In the genomic region with DNA sequence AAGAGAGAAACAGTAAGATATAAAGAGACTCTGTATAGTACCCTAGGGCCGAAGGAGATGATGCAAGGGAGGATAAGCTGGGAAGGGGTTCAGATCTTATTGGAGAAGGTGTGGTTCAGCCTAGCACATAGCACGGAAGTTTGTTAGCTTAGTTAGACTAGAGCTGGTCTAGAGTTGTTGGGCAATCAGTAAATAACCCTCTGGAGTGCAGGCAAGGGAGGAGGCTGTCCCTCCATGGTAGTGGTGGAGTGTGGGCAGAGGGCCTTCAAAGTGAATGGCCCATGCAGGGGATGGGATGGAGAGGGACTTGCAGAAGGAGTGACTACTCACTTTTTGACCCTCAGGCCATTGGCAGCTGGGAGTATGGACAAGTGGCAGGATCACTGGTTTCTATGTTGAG, we compare ENCODE assay signal across 1 cellular context.
A peak's percentile ranks its signal among the peaks of the same experiment; 100 is the strongest.
TF ChIP-seq lines count a peak whose summit lies in the region.

No MANE protein-coding gene starts in this region.

TF ChIP-seq in HepG2, 621 proteins besides CTCF, POLR2A, EP300 and RAD21 (continued from another document and continues in another):
- TF ChIP-seq, protein P1, sequence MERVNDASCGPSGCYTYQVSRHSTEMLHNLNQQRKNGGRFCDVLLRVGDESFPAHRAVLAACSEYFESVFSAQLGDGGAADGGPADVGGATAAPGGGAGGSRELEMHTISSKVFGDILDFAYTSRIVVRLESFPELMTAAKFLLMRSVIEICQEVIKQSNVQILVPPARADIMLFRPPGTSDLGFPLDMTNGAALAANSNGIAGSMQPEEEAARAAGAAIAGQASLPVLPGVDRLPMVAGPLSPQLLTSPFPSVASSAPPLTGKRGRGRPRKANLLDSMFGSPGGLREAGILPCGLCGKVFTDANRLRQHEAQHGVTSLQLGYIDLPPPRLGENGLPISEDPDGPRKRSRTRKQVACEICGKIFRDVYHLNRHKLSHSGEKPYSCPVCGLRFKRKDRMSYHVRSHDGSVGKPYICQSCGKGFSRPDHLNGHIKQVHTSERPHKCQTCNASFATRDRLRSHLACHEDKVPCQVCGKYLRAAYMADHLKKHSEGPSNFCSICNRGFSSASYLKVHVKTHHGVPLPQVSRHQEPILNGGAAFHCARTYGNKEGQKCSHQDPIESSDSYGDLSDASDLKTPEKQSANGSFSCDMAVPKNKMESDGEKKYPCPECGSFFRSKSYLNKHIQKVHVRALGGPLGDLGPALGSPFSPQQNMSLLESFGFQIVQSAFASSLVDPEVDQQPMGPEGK (CRISPR knock-in tag; IDR thresholded peaks at IDR 0.05), result peak; percentile 65
- TF ChIP-seq RCOR2 (CRISPR knock-in tag; IDR thresholded peaks at IDR 0.05) (no peak), PAX8 (CRISPR knock-in tag; IDR thresholded peaks at IDR 0.05; ENCODE audit: borderline replicate concordance) (no peak), ZMYM4 (CRISPR knock-in tag; IDR thresholded peaks at IDR 0.05) (peak; percentile 91), TCF7 (IDR thresholded peaks at IDR 0.05; ENCODE audit: low read depth) (no peak), ZBTB1 (CRISPR knock-in tag; IDR thresholded peaks at IDR 0.05; ENCODE audit: borderline replicate concordance) (no peak), PCBP2 (optimal IDR thresholded peaks at IDR 0.05; ENCODE audit: low read depth, low read length, poor library complexity, severe bottlenecking) (no peak), HCFC1 (IDR thresholded peaks at IDR 0.05; ENCODE audit: low read depth, low read length) (no peak), ZNF232 (CRISPR knock-in tag; IDR thresholded peaks at IDR 0.05; ENCODE audit: borderline replicate concordance) (no peak), ZSCAN12 (CRISPR knock-in tag; IDR thresholded peaks at IDR 0.05) (no peak), PPARG (CRISPR knock-in tag; conservative IDR thresholded peaks at IDR 0.05) (no peak), RXRB (CRISPR knock-in tag; IDR thresholded peaks at IDR 0.05; ENCODE audit: borderline replicate concordance) (no peak), SSRP1 (CRISPR knock-in tag; IDR thresholded peaks at IDR 0.05) (peak; percentile 70; the same call in 1 of the 2 replicates), MYNN (CRISPR knock-in tag; IDR thresholded peaks at IDR 0.05; ENCODE audit: low read depth) (no peak), SALL1 (CRISPR knock-in tag; IDR thresholded peaks at IDR 0.05) (peak; percentile 73), ZNF746 (CRISPR knock-in tag; IDR thresholded peaks at IDR 0.05) (no peak), FOXA1 (IDR thresholded peaks at IDR 0.05) (no peak), FOXA1 (CRISPR knock-in tag; IDR thresholded peaks at IDR 0.05) (peak; percentile 93), ZNF850 (CRISPR knock-in tag; conservative IDR thresholded peaks at IDR 0.05) (no peak), MBD4 (IDR thresholded peaks at IDR 0.05; ENCODE audit: borderline replicate concordance, low read length) (no peak), ZNF614 (CRISPR knock-in tag; IDR thresholded peaks at IDR 0.05; ENCODE audit: borderline replicate concordance) (no peak), ZNF430 (CRISPR knock-in tag; IDR thresholded peaks at IDR 0.05) (no peak), PAF1 (CRISPR knock-in tag; IDR thresholded peaks at IDR 0.05) (no peak), CEBPB (IDR thresholded peaks at IDR 0.05; ENCODE audit: borderline replicate concordance, low read depth, low read length) (peak; percentile 95), SAP130 (CRISPR knock-in tag; IDR thresholded peaks at IDR 0.05; ENCODE audit: low read depth) (0 out of 2 replicates have a peak, but pooled peaks have one; percentile 31), BCL6 (CRISPR knock-in tag; IDR thresholded peaks at IDR 0.05) (peak; percentile 45; the same call in 1 of the 2 replicates), SP140L (CRISPR knock-in tag; IDR thresholded peaks at IDR 0.05; ENCODE audit: borderline replicate concordance) (no peak), NCOR1 (IDR thresholded peaks at IDR 0.05; ENCODE audit: borderline replicate concordance, low read length) (no peak), KDM5B (CRISPR knock-in tag; IDR thresholded peaks at IDR 0.05; ENCODE audit: borderline replicate concordance) (no peak), ZBTB42 (CRISPR knock-in tag; IDR thresholded peaks at IDR 0.05) (no peak), KLF12 (CRISPR knock-in tag; IDR thresholded peaks at IDR 0.05; ENCODE audit: borderline replicate concordance) (no peak), FOXA3 (CRISPR knock-in tag; IDR thresholded peaks at IDR 0.05) (peak; percentile 92), HNRNPUL1 (IDR thresholded peaks at IDR 0.05; ENCODE audit: low read depth, low read length) (no peak), MAFF (IDR thresholded peaks at IDR 0.05; ENCODE audit: low read depth, low read length) (no peak), ZNF768 (CRISPR knock-in tag; IDR thresholded peaks at IDR 0.05) (no peak), ZSCAN20 (CRISPR knock-in tag; IDR thresholded peaks at IDR 0.05; ENCODE audit: borderline replicate concordance) (no peak)
- TF ChIP-seq, protein P2, sequence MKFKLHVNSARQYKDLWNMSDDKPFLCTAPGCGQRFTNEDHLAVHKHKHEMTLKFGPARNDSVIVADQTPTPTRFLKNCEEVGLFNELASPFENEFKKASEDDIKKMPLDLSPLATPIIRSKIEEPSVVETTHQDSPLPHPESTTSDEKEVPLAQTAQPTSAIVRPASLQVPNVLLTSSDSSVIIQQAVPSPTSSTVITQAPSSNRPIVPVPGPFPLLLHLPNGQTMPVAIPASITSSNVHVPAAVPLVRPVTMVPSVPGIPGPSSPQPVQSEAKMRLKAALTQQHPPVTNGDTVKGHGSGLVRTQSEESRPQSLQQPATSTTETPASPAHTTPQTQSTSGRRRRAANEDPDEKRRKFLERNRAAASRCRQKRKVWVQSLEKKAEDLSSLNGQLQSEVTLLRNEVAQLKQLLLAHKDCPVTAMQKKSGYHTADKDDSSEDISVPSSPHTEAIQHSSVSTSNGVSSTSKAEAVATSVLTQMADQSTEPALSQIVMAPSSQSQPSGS (CRISPR knock-in tag; IDR thresholded peaks at IDR 0.05), result peak; percentile 33; the same call in 1 of the 2 replicates
- TF ChIP-seq, protein P3, sequence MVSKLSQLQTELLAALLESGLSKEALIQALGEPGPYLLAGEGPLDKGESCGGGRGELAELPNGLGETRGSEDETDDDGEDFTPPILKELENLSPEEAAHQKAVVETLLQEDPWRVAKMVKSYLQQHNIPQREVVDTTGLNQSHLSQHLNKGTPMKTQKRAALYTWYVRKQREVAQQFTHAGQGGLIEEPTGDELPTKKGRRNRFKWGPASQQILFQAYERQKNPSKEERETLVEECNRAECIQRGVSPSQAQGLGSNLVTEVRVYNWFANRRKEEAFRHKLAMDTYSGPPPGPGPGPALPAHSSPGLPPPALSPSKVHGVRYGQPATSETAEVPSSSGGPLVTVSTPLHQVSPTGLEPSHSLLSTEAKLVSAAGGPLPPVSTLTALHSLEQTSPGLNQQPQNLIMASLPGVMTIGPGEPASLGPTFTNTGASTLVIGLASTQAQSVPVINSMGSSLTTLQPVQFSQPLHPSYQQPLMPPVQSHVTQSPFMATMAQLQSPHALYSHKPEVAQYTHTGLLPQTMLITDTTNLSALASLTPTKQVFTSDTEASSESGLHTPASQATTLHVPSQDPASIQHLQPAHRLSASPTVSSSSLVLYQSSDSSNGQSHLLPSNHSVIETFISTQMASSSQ (IDR thresholded peaks at IDR 0.05; ENCODE audit: low read depth), result no peak
- TF ChIP-seq, protein P3 (CRISPR knock-in tag; IDR thresholded peaks at IDR 0.05; ENCODE audit: borderline replicate concordance), result no peak
- TF ChIP-seq, protein P4, sequence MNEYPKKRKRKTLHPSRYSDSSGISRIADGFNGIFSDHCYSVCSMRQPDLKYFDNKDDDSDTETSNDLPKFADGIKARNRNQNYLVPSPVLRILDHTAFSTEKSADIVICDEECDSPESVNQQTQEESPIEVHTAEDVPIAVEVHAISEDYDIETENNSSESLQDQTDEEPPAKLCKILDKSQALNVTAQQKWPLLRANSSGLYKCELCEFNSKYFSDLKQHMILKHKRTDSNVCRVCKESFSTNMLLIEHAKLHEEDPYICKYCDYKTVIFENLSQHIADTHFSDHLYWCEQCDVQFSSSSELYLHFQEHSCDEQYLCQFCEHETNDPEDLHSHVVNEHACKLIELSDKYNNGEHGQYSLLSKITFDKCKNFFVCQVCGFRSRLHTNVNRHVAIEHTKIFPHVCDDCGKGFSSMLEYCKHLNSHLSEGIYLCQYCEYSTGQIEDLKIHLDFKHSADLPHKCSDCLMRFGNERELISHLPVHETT (CRISPR knock-in tag; conservative IDR thresholded peaks at IDR 0.05), result no peak
- TF ChIP-seq, protein P5, sequence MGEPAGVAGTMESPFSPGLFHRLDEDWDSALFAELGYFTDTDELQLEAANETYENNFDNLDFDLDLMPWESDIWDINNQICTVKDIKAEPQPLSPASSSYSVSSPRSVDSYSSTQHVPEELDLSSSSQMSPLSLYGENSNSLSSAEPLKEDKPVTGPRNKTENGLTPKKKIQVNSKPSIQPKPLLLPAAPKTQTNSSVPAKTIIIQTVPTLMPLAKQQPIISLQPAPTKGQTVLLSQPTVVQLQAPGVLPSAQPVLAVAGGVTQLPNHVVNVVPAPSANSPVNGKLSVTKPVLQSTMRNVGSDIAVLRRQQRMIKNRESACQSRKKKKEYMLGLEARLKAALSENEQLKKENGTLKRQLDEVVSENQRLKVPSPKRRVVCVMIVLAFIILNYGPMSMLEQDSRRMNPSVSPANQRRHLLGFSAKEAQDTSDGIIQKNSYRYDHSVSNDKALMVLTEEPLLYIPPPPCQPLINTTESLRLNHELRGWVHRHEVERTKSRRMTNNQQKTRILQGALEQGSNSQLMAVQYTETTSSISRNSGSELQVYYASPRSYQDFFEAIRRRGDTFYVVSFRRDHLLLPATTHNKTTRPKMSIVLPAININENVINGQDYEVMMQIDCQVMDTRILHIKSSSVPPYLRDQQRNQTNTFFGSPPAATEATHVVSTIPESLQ (CRISPR knock-in tag; conservative IDR thresholded peaks at IDR 0.05), result no peak
- TF ChIP-seq, protein P6, sequence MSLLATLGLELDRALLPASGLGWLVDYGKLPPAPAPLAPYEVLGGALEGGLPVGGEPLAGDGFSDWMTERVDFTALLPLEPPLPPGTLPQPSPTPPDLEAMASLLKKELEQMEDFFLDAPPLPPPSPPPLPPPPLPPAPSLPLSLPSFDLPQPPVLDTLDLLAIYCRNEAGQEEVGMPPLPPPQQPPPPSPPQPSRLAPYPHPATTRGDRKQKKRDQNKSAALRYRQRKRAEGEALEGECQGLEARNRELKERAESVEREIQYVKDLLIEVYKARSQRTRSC (CRISPR knock-in tag; IDR thresholded peaks at IDR 0.05; ENCODE audit: low read depth), result no peak
- TF ChIP-seq, protein P7, sequence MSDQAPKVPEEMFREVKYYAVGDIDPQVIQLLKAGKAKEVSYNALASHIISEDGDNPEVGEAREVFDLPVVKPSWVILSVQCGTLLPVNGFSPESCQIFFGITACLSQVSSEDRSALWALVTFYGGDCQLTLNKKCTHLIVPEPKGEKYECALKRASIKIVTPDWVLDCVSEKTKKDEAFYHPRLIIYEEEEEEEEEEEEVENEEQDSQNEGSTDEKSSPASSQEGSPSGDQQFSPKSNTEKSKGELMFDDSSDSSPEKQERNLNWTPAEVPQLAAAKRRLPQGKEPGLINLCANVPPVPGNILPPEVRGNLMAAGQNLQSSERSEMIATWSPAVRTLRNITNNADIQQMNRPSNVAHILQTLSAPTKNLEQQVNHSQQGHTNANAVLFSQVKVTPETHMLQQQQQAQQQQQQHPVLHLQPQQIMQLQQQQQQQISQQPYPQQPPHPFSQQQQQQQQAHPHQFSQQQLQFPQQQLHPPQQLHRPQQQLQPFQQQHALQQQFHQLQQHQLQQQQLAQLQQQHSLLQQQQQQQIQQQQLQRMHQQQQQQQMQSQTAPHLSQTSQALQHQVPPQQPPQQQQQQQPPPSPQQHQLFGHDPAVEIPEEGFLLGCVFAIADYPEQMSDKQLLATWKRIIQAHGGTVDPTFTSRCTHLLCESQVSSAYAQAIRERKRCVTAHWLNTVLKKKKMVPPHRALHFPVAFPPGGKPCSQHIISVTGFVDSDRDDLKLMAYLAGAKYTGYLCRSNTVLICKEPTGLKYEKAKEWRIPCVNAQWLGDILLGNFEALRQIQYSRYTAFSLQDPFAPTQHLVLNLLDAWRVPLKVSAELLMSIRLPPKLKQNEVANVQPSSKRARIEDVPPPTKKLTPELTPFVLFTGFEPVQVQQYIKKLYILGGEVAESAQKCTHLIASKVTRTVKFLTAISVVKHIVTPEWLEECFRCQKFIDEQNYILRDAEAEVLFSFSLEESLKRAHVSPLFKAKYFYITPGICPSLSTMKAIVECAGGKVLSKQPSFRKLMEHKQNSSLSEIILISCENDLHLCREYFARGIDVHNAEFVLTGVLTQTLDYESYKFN (CRISPR knock-in tag; conservative IDR thresholded peaks at IDR 0.05), result 0 out of 2 replicates have a peak, but pooled peaks have one; percentile 21
- TF ChIP-seq, protein P8, sequence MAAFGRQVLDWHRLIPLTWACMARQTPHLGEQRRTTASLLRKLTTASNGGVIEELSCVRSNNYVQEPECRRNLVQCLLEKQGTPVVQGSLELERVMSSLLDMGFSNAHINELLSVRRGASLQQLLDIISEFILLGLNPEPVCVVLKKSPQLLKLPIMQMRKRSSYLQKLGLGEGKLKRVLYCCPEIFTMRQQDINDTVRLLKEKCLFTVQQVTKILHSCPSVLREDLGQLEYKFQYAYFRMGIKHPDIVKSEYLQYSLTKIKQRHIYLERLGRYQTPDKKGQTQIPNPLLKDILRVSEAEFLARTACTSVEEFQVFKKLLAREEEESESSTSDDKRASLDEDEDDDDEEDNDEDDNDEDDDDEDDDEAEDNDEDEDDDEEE (CRISPR knock-in tag; IDR thresholded peaks at IDR 0.05), result no peak
- TF ChIP-seq, protein P9, sequence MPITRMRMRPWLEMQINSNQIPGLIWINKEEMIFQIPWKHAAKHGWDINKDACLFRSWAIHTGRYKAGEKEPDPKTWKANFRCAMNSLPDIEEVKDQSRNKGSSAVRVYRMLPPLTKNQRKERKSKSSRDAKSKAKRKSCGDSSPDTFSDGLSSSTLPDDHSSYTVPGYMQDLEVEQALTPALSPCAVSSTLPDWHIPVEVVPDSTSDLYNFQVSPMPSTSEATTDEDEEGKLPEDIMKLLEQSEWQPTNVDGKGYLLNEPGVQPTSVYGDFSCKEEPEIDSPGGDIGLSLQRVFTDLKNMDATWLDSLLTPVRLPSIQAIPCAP (CRISPR knock-in tag; IDR thresholded peaks at IDR 0.05; ENCODE audit: low read depth), result no peak
- TF ChIP-seq, protein P10, sequence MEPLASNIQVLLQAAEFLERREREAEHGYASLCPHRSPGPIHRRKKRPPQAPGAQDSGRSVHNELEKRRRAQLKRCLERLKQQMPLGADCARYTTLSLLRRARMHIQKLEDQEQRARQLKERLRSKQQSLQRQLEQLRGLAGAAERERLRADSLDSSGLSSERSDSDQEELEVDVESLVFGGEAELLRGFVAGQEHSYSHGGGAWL (CRISPR knock-in tag; IDR thresholded peaks at IDR 0.05), result no peak
